ENCODE assay signal across 8 cellular contexts in the genomic region with DNA sequence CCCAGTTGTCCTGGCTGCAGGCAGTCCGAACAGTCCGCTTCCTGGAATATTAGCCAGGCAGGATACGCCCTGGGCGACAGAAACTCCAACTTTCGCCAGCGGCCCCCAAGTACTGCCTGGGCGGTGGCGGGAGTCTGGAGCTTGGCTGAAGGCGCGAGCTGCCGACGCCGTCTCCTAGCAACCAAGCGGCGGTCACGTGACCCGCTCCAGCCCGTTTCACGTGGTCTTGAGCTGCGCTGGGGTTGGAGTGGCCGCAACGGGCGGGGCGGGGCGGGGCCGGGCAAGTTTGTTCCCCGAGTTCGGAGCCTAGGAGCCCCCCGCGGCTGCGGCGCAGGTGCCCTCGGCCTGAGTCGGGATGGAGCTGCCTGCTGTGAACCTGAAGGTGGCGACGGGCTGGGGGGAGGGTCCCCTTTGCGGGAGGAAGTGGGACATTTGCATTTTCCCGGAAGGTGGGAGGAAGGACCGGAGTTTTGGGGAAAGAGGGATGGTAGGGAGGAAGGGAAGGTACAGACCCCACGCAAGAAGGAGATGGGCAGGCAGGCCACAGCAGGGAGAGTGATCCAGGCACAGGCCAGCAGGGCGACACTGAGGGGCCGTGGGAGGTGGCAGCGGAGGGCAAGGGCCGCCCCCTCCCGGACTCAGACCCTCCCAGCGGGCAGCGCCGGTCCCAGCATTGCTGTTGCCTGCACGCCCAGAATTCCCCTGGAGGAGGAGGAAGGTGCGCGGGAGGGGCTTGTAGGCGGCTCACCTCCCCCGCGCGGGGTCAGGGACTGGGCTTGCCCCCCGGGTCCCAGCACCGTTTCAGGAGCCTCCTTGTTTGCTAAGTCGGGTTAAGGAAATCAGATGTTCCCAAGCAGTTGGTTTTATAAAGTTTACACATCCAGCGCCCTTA. TPM values are rescaled to one million over a fixed set of nuclear protein-coding genes. Genes with fewer than 3 reads are reported as not detected.
DNase-seq lines count a peak whose midpoint lies in the region; TF ChIP-seq lines count a peak whose summit lies in the region.

Gene AGTRAP, plus strand, starts transcription at position 283 of the 892 bp plus-strand sequence. Its CDS starts 73 bp downstream, at position 356.

- H3K4me1 Mint-ChIP-seq in endodermal cell: peaks cover 21% of the 10 kb centered on the region

- H3K9me3 Mint-ChIP-seq in endodermal cell: no peaks in the 10 kb centered on the region

- TF ChIP-seq CTCF in AG09309 (IDR thresholded peaks at IDR 0.05; ENCODE audit: control insufficient read depth, insufficient read depth, low read depth, low read length, missing control alignments) (peak; percentile 2), endodermal cell (conservative IDR thresholded peaks at IDR 0.05) (peak; percentile 39)

- H3K36me3 ChIP-seq in NT2/D1 (ENCODE audit: insufficient read depth, insufficient read length, low read length) (peaks cover 4% of the 10 kb centered on the region), endodermal cell (ENCODE audit: control insufficient read depth, insufficient read depth, low read length) (no peaks in the 10 kb centered on the region)

- H3K27me3 ChIP-seq in NT2/D1 (ENCODE audit: insufficient read depth, insufficient read length) (no peaks in the 10 kb centered on the region), endodermal cell (ENCODE audit: control insufficient read depth, insufficient read depth, low read length, poor library complexity, severe bottlenecking) (no peaks in the 10 kb centered on the region)

- H3K9me3 ChIP-seq in NT2/D1 (ENCODE audit: insufficient read depth, low read length) (no peaks in the 10 kb centered on the region), endodermal cell (ENCODE audit: control insufficient read depth, low read length) (no peaks in the 10 kb centered on the region)

- H3K27ac ChIP-seq in endodermal cell (ENCODE audit: low read depth, low read length): peak within 1 kb of the TSS; percentile 68

- H3K36me3 Mint-ChIP-seq in endodermal cell (ENCODE audit: low read depth): no peaks in the 10 kb centered on the region

- H3K27me3 Mint-ChIP-seq in endodermal cell (ENCODE audit: insufficient read depth): peaks cover 1% of the 10 kb centered on the region

- TF ChIP-seq POLR2A in GM19193 (IDR thresholded peaks at IDR 0.05; ENCODE audit: extremely low read depth, insufficient read depth, insufficient read length): peak; percentile 50

- peaks cover 7% of the 10 kb centered on the region for H3K4me1 ChIP-seq in NT2/D1 (ENCODE audit: insufficient read depth, insufficient read length)
- no peaks in the 10 kb centered on the region for H3K4me1 ChIP-seq in endodermal cell (ENCODE audit: control insufficient read depth, insufficient read depth, low read length)

- 1 to 4% methylated on average over 13 to 59 of the region's 59 CpGs for WGBS in endodermal cell (ENCODE audit: insufficient coverage in 1 of 2, insufficient read length in 1 of 2), 2 experiments

- peak within 1 kb of the TSS; percentile 95 for H3K9ac ChIP-seq in NT2/D1 (ENCODE audit: insufficient read length, low read depth)
- peak within 1 kb of the TSS; percentile 77 for H3K9ac ChIP-seq in endodermal cell (ENCODE audit: extremely low read depth, low read length, poor library complexity, severe bottlenecking)

- H3K4me3 Mint-ChIP-seq in endodermal cell: peak within 1 kb of the TSS; percentile 91

- peak; percentile 43 for DNase-seq in AG09309 (ENCODE audit: low read depth)
- DNase-seq in HS-27A (ENCODE audit: low read depth): peak; percentile 74
- peak; percentile 90 for DNase-seq in NT2/D1 (ENCODE audit: low read depth, low spot score)
- peak; percentile 61 for DNase-seq in activated CD8-positive, alpha-beta memory T cell treated with anti-CD3 and anti-CD28 coated beads, Interleukin-2, amount 50 U/mL, for 1 hour (ENCODE audit: extremely low read depth)
- DNase-seq in endodermal cell: peak; percentile 98
- DNase-seq in mesenteric fat pad (ENCODE audit: low spot score): peak; percentile 99
- DNase-seq in stimulated activated CD8-positive, alpha-beta memory T cell treated with anti-CD3 and anti-CD28 coated beads, Interleukin-15, amount 100 ng/mL, for 1 hour (ENCODE audit: low read depth): peak; percentile 74

- H3K4me3 ChIP-seq in AG09309 (ENCODE audit: control insufficient read depth, low read depth, low read length) (peak within 1 kb of the TSS; percentile 74), NT2/D1 (ENCODE audit: insufficient read length, low read depth) (peak within 1 kb of the TSS; percentile 91), endodermal cell (ENCODE audit: low read length) (peak within 1 kb of the TSS; percentile 91)

- H3K27ac Mint-ChIP-seq in endodermal cell: peak within 1 kb of the TSS; percentile 93

RNA-seq across cellular contexts. Expression of gene AGTRAP, which starts in this region (rescaled TPM):
- 10 to 100 TPM; 71.3 to 81.2 TPM for total RNA-seq in endodermal cell
- polyA plus RNA-seq in endodermal cell (2013, experiment 1 of 2): 54.5 TPM
- 49.1 TPM for polyA plus RNA-seq in endodermal cell (2013, experiment 2 of 2)
- total RNA-seq in mesenteric fat pad: 39.8 TPM

Comparison
In these comparisons a context has a peak if more than half of its experiments do, and no peak if none do; other contexts are left out.
1. Peak in every context shown above with its lines: DNase-seq, H3K4me3 ChIP-seq and H3K27ac ChIP-seq.
2. DNase-seq: peak in every context shown above with its lines; median percentile 99 in mesenteric fat pad; 98 in endodermal cell; 90 in NT2/D1; 74 in HS-27A; 74 in stimulated activated CD8-positive, alpha-beta memory T cell treated with anti-CD3 and anti-CD28 coated beads, Interleukin-15, amount 100 ng/mL, for 1 hour; 61 in activated CD8-positive, alpha-beta memory T cell treated with anti-CD3 and anti-CD28 coated beads, Interleukin-2, amount 50 U/mL, for 1 hour; 43 in AG09309.